Comparison of ENCODE assay signal across 9 cellular contexts in the genomic region with DNA sequence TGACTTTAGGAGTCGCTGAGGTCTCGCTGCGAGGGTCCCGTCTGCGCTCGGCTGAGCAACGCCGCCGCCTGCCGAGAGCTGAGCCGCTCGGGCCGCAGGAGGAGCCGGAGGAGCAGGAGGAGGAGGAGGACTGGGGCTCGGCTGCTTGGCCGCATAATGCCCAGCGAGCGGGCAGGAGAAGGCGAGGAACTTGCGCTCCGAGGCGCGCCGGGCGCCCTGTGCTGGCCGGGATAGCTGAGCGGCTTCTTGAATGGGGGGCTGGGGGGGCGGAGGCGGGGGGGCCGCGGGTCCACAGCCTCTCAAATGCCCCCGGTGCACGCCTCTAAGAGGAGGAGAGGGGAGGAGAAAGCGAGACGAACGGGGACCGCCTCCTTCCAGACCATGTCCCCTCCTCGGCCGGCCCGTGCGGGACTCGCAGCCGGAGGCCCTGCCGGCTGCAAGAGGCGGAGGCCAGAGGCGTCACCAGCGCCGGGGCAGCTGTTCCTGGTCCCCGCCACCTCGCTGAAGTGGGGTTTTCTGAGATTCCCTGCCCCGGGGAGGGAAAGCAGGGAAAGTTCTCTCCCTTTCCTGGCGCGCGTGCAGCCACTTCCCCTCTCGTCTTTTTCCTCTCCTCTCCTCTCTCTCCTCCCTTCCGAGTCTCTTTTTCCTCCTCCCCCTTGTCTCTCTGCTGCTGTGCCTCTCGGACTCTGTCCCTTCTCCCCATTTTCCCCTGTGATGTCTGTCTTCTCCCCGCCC. TPM values are rescaled to one million over a fixed set of nuclear protein-coding genes. Genes with fewer than 3 reads are reported as not detected.
DNase-seq lines count a peak whose midpoint lies in the region; ATAC-seq and TF ChIP-seq lines count a peak whose summit lies in the region.
"Had no signal": no experiment of that assay in that cellular context is flagged by ENCODE, and none has a peak within 500 bp of the region (broad histone marks: within the 10 kb centered on the region; RNA-seq: fewer than 3 reads in every experiment).

A gene with protein sequence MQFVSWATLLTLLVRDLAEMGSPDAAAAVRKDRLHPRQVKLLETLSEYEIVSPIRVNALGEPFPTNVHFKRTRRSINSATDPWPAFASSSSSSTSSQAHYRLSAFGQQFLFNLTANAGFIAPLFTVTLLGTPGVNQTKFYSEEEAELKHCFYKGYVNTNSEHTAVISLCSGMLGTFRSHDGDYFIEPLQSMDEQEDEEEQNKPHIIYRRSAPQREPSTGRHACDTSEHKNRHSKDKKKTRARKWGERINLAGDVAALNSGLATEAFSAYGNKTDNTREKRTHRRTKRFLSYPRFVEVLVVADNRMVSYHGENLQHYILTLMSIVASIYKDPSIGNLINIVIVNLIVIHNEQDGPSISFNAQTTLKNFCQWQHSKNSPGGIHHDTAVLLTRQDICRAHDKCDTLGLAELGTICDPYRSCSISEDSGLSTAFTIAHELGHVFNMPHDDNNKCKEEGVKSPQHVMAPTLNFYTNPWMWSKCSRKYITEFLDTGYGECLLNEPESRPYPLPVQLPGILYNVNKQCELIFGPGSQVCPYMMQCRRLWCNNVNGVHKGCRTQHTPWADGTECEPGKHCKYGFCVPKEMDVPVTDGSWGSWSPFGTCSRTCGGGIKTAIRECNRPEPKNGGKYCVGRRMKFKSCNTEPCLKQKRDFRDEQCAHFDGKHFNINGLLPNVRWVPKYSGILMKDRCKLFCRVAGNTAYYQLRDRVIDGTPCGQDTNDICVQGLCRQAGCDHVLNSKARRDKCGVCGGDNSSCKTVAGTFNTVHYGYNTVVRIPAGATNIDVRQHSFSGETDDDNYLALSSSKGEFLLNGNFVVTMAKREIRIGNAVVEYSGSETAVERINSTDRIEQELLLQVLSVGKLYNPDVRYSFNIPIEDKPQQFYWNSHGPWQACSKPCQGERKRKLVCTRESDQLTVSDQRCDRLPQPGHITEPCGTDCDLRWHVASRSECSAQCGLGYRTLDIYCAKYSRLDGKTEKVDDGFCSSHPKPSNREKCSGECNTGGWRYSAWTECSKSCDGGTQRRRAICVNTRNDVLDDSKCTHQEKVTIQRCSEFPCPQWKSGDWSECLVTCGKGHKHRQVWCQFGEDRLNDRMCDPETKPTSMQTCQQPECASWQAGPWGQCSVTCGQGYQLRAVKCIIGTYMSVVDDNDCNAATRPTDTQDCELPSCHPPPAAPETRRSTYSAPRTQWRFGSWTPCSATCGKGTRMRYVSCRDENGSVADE (N-terminal part only) (minus strand): TSS at position 220 of the 735 bp plus-strand sequence. CDS start 343 bp downstream, outside the sequence.

- in situ Hi-C loops in Panc1 (cut with HindIII; ENCODE audit: low pct_unique_long_range_greater_than_20kb, low sequenced_read_pairs): no loop called here

- peak; percentile 73 for ATAC-seq in Panc1
- no peak for ATAC-seq in activated naive CD4-positive, alpha-beta T cell treated with anti-CD3 and anti-CD28 coated beads, Interleukin-2, amount 50 U/mL, for 72 hours

- peak within 1 kb of the TSS; percentile 88 for H3K4me2 ChIP-seq in mesendoderm (ENCODE audit: low read length)

- peaks cover 12 to 20% of the 10 kb centered on the region in 2 donors for H3K36me3 Mint-ChIP-seq in activated naive CD4-positive, alpha-beta T cell treated with anti-CD3 and anti-CD28 coated beads, Interleukin-2, amount 50 U/mL, for 72 hours

- no peak within 1 kb of the TSS for H4K5ac ChIP-seq in mesendoderm (ENCODE audit: low read length)

- peak in 1 of 2 donors; percentile 98 for TF ChIP-seq EP300 in tibial nerve (IDR thresholded peaks at IDR 0.05)

- H3K9ac ChIP-seq in mesendoderm (ENCODE audit: low read length): peak within 1 kb of the TSS; percentile 79

- H2BK5ac ChIP-seq in mesendoderm (ENCODE audit: low read length): peak within 1 kb of the TSS; percentile 69

- no peaks in the 10 kb centered on the region for H3K36me3 ChIP-seq in Panc1 (ENCODE audit: control insufficient read depth, insufficient read depth, low read length)
- H3K36me3 ChIP-seq in esophagus (ENCODE audit: control insufficient read depth in 2 of 2, insufficient read depth in 2 of 2, low read length in 1 of 2): no peaks in the 10 kb centered on the region
- no peaks in the 10 kb centered on the region for H3K36me3 ChIP-seq in mesendoderm (ENCODE audit: control insufficient read depth, insufficient read depth, low read length)
- no peaks in the 10 kb centered on the region for H3K36me3 ChIP-seq in tibial nerve

- H2AK5ac ChIP-seq in mesendoderm (ENCODE audit: low read length): no peak within 1 kb of the TSS

- intact Hi-C loops in Panc1 (cut with micrococcal nuclease; ENCODE audit: unreplicated experiment): no loop called here

- CTCF ChIA-PET in Panc1 (lab: Charles Lee): no interaction called here

- no peak within 1 kb of the TSS for H2BK15ac ChIP-seq in mesendoderm (replicated peaks; ENCODE audit: low read depth)

- no peak within 1 kb of the TSS for H3K4ac ChIP-seq in mesendoderm (ENCODE audit: low read depth, low read length)

- peak; percentile 77 for DNase-seq in Ammon's horn (ENCODE audit: low spot score)
- DNase-seq in Panc1 (ENCODE audit: low read depth, low spot score): no peak
- peak; percentile 90 for DNase-seq in mesendoderm
- DNase-seq in tibial nerve (ENCODE audit: low spot score in 2 of 2): peak; percentile 52 to 57
- no peak for DNase-seq in activated naive CD4-positive, alpha-beta T cell treated with anti-CD3 and anti-CD28 coated beads, Interleukin-2, amount 50 U/mL, for 72 hours (ENCODE audit: low spot score in 2 of 2)
- no peak for DNase-seq in activated CD8-positive, alpha-beta memory T cell treated with anti-CD3 and anti-CD28 coated beads for 24 hours
- no peak for DNase-seq in superior temporal gyrus (ENCODE audit: extremely low spot score)

- no peaks in the 10 kb centered on the region for H3K79me2 ChIP-seq in mesendoderm (ENCODE audit: control insufficient read depth, insufficient read depth, low read length)

- H3K27me3 ChIP-seq in Panc1 (ENCODE audit: control insufficient read depth, insufficient read depth, low read length) (peaks cover 12% of the 10 kb centered on the region), esophagus (ENCODE audit: control insufficient read depth in 1 of 2, insufficient read depth in 2 of 2, low read length in 2 of 2) (no peaks in the 10 kb centered on the region), mesendoderm (ENCODE audit: insufficient read depth, low read length, poor library complexity) (peaks cover 10% of the 10 kb centered on the region), tibial nerve (no peaks in the 10 kb centered on the region)

- H3K56ac ChIP-seq in mesendoderm (ENCODE audit: low read length): peak within 1 kb of the TSS; percentile 93

- peak within 1 kb of the TSS; percentile 32 for H2BK120ac ChIP-seq in mesendoderm (ENCODE audit: low read depth, low read length)

- TF ChIP-seq CTCF in Panc1 (IDR thresholded peaks at IDR 0.05): no peak
- TF ChIP-seq CTCF in tibial nerve (IDR thresholded peaks at IDR 0.05): peak in 1 of 5 experiments; percentile 33

- peaks cover 0 to 7% of the 10 kb centered on the region in 2 donors for H3K9me3 Mint-ChIP-seq in activated naive CD4-positive, alpha-beta T cell treated with anti-CD3 and anti-CD28 coated beads, Interleukin-2, amount 50 U/mL, for 72 hours
- H3K9me3 Mint-ChIP-seq: dendritic cell treated with granulocyte-macrophage colony-stimulating factor and Interleukin-4, amounts not matched to agents 40 ng/mL and 50 ng/mL, for 4 days had no signal

- H3K4me1 ChIP-seq in Panc1 (ENCODE audit: control insufficient read depth, insufficient read depth, low read length) (peaks cover 3% of the 10 kb centered on the region; the same call in 1 of the 2 replicates), esophagus (ENCODE audit: control insufficient read depth in 2 of 2, insufficient read depth in 2 of 2, low read length in 1 of 2) (peaks cover 0 to 2% of the 10 kb centered on the region in 2 donors), mesendoderm (ENCODE audit: control insufficient read depth, low read depth, low read length) (no peaks in the 10 kb centered on the region), tibial nerve (peaks cover 0 to 62% (median 3%) of the 10 kb centered on the region in 4 donors)

- BruUV-seq in Panc1 (replicated peaks; lab: Mats Ljungman, UMichigan): no TSS peak

- peak within 1 kb of the TSS; percentile 94 for H3K18ac ChIP-seq in mesendoderm (ENCODE audit: low read length)

- no peak within 1 kb of the TSS for H4K8ac ChIP-seq in mesendoderm (ENCODE audit: low read depth, low read length)

- H3K27ac ChIP-seq in Panc1 (ENCODE audit: low read length) (no peak within 1 kb of the TSS), esophagus (ENCODE audit: low read depth in 2 of 2, low read length in 1 of 2) (peak within 1 kb of the TSS; percentile 85 to 88), mesendoderm (ENCODE audit: low read depth, low read length) (peak within 1 kb of the TSS; percentile 74), tibial nerve (peak within 1 kb of the TSS; percentile 87 to 98 (median 94))

- H3K4me3 ChIP-seq in Panc1 (ENCODE audit: low read depth in 2 of 2, low read length in 2 of 2) (peak within 1 kb of the TSS; percentile 45 to 55), esophagus (ENCODE audit: low read depth in 1 of 2, low read length in 2 of 2) (peak within 1 kb of the TSS; percentile 63 to 67), mesendoderm (ENCODE audit: low read length) (peak within 1 kb of the TSS; percentile 59), tibial nerve (peak within 1 kb of the TSS; percentile 57 to 78 (median 65))

- no peaks in the 10 kb centered on the region for H3K79me1 ChIP-seq in mesendoderm (ENCODE audit: low read length)

- POLR2A ChIA-PET in Panc1 (lab: Charles Lee): no interaction called here

- peak within 1 kb of the TSS; percentile 51 for H3K23ac ChIP-seq in mesendoderm (ENCODE audit: low read length)

- WGBS in esophagus, 2 donors: 2% methylated on average over 44 to 58 of the region's 58 CpGs
- no CpG with 5 or more reads among the region's 58 CpGs for WGBS in mesendoderm (ENCODE audit: extremely low coverage, insufficient coverage, low lambda C conversion rate)
- WGBS in tibial nerve, 2 donors: 0 to 1% methylated on average over 31 to 32 of the region's 58 CpGs

- TF ChIP-seq POLR2A in tibial nerve (IDR thresholded peaks at IDR 0.05): peak; percentile 79 to 92

- no peaks in the 10 kb centered on the region for H3K9me3 ChIP-seq in Panc1 (ENCODE audit: control insufficient read depth, insufficient read depth, low read depth, low read length)
- H3K9me3 ChIP-seq in esophagus (ENCODE audit: control insufficient read depth in 2 of 2, insufficient read depth in 1 of 2, low read depth in 1 of 2, low read length in 1 of 2): no peaks in the 10 kb centered on the region
- H3K9me3 ChIP-seq in tibial nerve: no peaks in the 10 kb centered on the region

- no peak within 1 kb of the TSS for H3K27ac Mint-ChIP-seq in activated naive CD4-positive, alpha-beta T cell treated with anti-CD3 and anti-CD28 coated beads, Interleukin-2, amount 50 U/mL, for 72 hours
- H3K27ac Mint-ChIP-seq: dendritic cell treated with granulocyte-macrophage colony-stimulating factor and Interleukin-4, amounts not matched to agents 40 ng/mL and 50 ng/mL, for 4 days had no signal

RNA-seq across cellular contexts. Expression of the gene that starts here (rescaled TPM):
- total RNA-seq in Panc1 (2021; ENCODE audit: unreplicated experiment) (0.05 TPM), tibial nerve (100 to 1,000 TPM in 1 of 4 donors, 10 to 100 TPM in 3; 79.1 to 145 (median 95.0) TPM)
- polyA plus RNA-seq in Panc1 (2012; ENCODE audit: insufficient read length): not detected
- polyA plus RNA-seq in esophagus: 1 to 10 TPM; 3.1 to 3.3 TPM
- polyA plus RNA-seq in mesendoderm (2013, experiment 1 of 2): 0.84 TPM
- 0.67 TPM for polyA plus RNA-seq in mesendoderm (2013, experiment 2 of 2)
- total RNA-seq in activated naive CD4-positive, alpha-beta T cell treated with anti-CD3 and anti-CD28 coated beads, Interleukin-2, amount 50 U/mL, for 72 hours: not detected

Comparison
In these comparisons a context has a peak if more than half of its experiments do, and no peak if none do; other contexts are left out.
1. RNA of the gene that starts here (total RNA-seq): 79.1 to 145 TPM in tibial nerve; 0.05 TPM in Panc1 (single experiment) and not detected in activated naive CD4-positive, alpha-beta T cell treated with anti-CD3 and anti-CD28 coated beads, Interleukin-2, amount 50 U/mL, for 72 hours; every median in the first group is over 10 times any median in the second.
2. Peak in ATAC-seq and H3K4me3 ChIP-seq in Panc1; RNA of the gene not detected or under 1 TPM.
3. DNase-seq: peak in Ammon's horn (single experiment), mesendoderm (single experiment) and tibial nerve (2 of 2); none in Panc1 (single experiment), activated naive CD4-positive, alpha-beta T cell treated with anti-CD3 and anti-CD28 coated beads, Interleukin-2, amount 50 U/mL, for 72 hours (0 of 2), activated CD8-positive, alpha-beta memory T cell treated with anti-CD3 and anti-CD28 coated beads for 24 hours (single experiment) and superior temporal gyrus (single experiment).
4. Peak in every context shown above with its lines, with median percentiles within 50 percentile points of each other: H3K4me3 ChIP-seq.